Comparison of ENCODE assay signal across 8 cellular contexts in the genomic region with DNA sequence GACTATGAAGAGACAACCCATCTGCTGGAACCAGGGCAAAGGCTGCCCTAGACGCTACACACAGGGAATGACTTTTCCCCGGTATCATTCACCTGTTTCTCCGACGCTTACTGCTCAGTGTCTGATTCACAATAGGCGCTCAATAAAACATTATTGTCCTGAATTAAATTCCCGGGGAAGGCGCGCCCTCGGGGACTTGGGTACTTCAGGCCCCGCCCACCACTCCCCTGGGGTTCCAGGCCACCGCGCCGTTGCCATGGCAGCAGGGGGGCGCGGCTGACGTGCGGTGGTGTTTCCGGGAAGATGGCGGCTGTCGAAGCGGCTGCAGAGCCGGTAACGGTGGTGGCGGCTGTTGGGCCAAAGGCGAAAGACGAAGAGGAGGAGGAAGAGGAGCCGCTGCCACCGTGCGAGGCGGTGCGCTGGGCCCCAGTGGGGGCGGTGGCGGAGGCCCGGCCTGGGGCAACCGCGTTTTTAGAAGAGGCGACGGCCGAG. TPM values are rescaled to one million over a fixed set of nuclear protein-coding genes. Genes with fewer than 3 reads are reported as not detected.
DNase-seq lines count a peak whose midpoint lies in the region; ATAC-seq and TF ChIP-seq lines count a peak whose summit lies in the region.

Gene RUNDC1, plus strand, starts transcription at position 292 of the 492 bp plus-strand sequence. Its CDS starts 12 bp downstream, at position 304.

- DNase-seq in Caco-2 (peak; percentile 91 to 94), RKO (ENCODE audit: low spot score) (peak; percentile 87), fibroblast of pulmonary artery (ENCODE audit: low read depth) (peak; percentile 82)
- DNase-seq in stimulated activated naive CD8-positive, alpha-beta T cell treated with anti-CD3 and anti-CD28 coated beads, Interleukin-15, Interleukin-2, amounts not matched to agents 100 U/mL and 50 U/mL, for 24 hours: peak; percentile 95

- H3K27ac Mint-ChIP-seq in Caco-2 (ENCODE audit: unreplicated experiment) (peak within 1 kb of the TSS; percentile 96), nephron (peak within 1 kb of the TSS; percentile 78 to 89 (median 83))
- peak within 1 kb of the TSS; percentile 95 for H3K27ac Mint-ChIP-seq in activated T-helper 17 cell treated with anti-CD3 and anti-CD28 coated beads, Interleukin-2, amount 50 U/mL, for 72 hours

- ATAC-seq in GM21528 (IDR thresholded peaks at IDR 0.05; ENCODE audit: low FRiP score, unreplicated experiment): peak; percentile 47
- peak; percentile 88 for ATAC-seq in activated T-helper 17 cell treated with anti-CD3 and anti-CD28 coated beads, Interleukin-2, amount 50 U/mL, for 72 hours (replicated peaks)
- peak; percentile 76 for ATAC-seq in stimulated activated naive CD8-positive, alpha-beta T cell treated with anti-CD3 and anti-CD28 coated beads, Interleukin-15, Interleukin-2, amounts not matched to agents 100 U/mL and 50 U/mL, for 24 hours

- TF ChIP-seq CTCF in Caco-2 (IDR thresholded peaks at IDR 0.05; ENCODE audit: insufficient read depth in 1 of 2, low read depth in 1 of 2, low read length in 1 of 2, severe bottlenecking in 1 of 2, unreplicated experiment in 1 of 2): no peak
- no peak for TF ChIP-seq CTCF in fibroblast of pulmonary artery (IDR thresholded peaks at IDR 0.05; ENCODE audit: low read length, missing control alignments)
- TF ChIP-seq CTCF in nephron (IDR thresholded peaks at IDR 0.05; ENCODE audit: unreplicated experiment in 3 of 3): no peak

- H3K36me3 ChIP-seq in Caco-2 (ENCODE audit: control insufficient read depth, insufficient read depth, low read length) (no peaks in the 10 kb centered on the region), KOPT-K1 (ENCODE audit: insufficient read depth, low read length) (peaks cover 33% of the 10 kb centered on the region)

- H3K27me3 Mint-ChIP-seq in Caco-2 (ENCODE audit: insufficient read depth, unreplicated experiment) (no peaks in the 10 kb centered on the region), nephron (ENCODE audit: low read depth) (no peaks in the 10 kb centered on the region)
- H3K27me3 Mint-ChIP-seq in activated T-helper 17 cell treated with anti-CD3 and anti-CD28 coated beads, Interleukin-2, amount 50 U/mL, for 72 hours: no peaks in the 10 kb centered on the region

- H3K9me3 Mint-ChIP-seq in Caco-2 (ENCODE audit: unreplicated experiment) (peaks cover 13% of the 10 kb centered on the region), nephron (no peaks in the 10 kb centered on the region)
- no peaks in the 10 kb centered on the region for H3K9me3 Mint-ChIP-seq in activated T-helper 17 cell treated with anti-CD3 and anti-CD28 coated beads, Interleukin-2, amount 50 U/mL, for 72 hours

- peaks cover 41% of the 10 kb centered on the region for H3K36me3 Mint-ChIP-seq in Caco-2 (ENCODE audit: insufficient read depth, unreplicated experiment)
- H3K36me3 Mint-ChIP-seq in activated T-helper 17 cell treated with anti-CD3 and anti-CD28 coated beads, Interleukin-2, amount 50 U/mL, for 72 hours (ENCODE audit: low read depth): peaks cover 52% of the 10 kb centered on the region
- peaks cover 11% of the 10 kb centered on the region for H3K36me3 Mint-ChIP-seq in nephron (ENCODE audit: low read depth)

- H3K4me3 ChIP-seq in Caco-2 (ENCODE audit: low read depth, low read length) (peak within 1 kb of the TSS; percentile 100), fibroblast of pulmonary artery (replicated peaks; ENCODE audit: low read depth, low read length) (peak within 1 kb of the TSS; percentile 84)

- POLR2A ChIA-PET in Caco-2 (lab: Charles Lee): interaction anchor here (1.0 to 2.7 kb wide), 2 partner anchors 18 to 156 kb away, joined by 4 to 21 read pairs; partner anchors contain the start of genes BECN1 and RPL27

- H3K4me1 ChIP-seq in Caco-2: peaks cover 7% of the 10 kb centered on the region; the same call in 1 of the 2 replicates

- H3K27me3 ChIP-seq in Caco-2 (replicated peaks; ENCODE audit: control insufficient read depth, insufficient read depth, low read length): no peaks in the 10 kb centered on the region

- H3K27ac ChIP-seq in KOPT-K1 (ENCODE audit: low read depth, low read length, poor library complexity, severe bottlenecking): peak within 1 kb of the TSS; percentile 78

- H3K4me1 Mint-ChIP-seq in Caco-2 (ENCODE audit: low read depth, unreplicated experiment) (peaks cover 12% of the 10 kb centered on the region), nephron (peaks cover 25% of the 10 kb centered on the region)
- H3K4me1 Mint-ChIP-seq in activated T-helper 17 cell treated with anti-CD3 and anti-CD28 coated beads, Interleukin-2, amount 50 U/mL, for 72 hours: peaks cover 17% of the 10 kb centered on the region

- H3K4me3 Mint-ChIP-seq in Caco-2 (ENCODE audit: unreplicated experiment) (peak within 1 kb of the TSS; percentile 100), nephron (peak within 1 kb of the TSS; percentile 95 to 98 (median 97))
- peak within 1 kb of the TSS; percentile 93 for H3K4me3 Mint-ChIP-seq in activated T-helper 17 cell treated with anti-CD3 and anti-CD28 coated beads, Interleukin-2, amount 50 U/mL, for 72 hours

- CTCF ChIA-PET in Caco-2 (lab: Charles Lee): no interaction called here

- no TSS peak for BruUV-seq in Caco-2 (replicated peaks; lab: Mats Ljungman, UMichigan)

- intact Hi-C loops in Caco-2 (cut with micrococcal nuclease; ENCODE audit: unreplicated experiment): loop anchor here (1.0 to 2.0 kb wide), 3 partner anchors 16 to 47 kb away; partner anchors contain the start of genes AARSD1 and RPL27

- no peaks in the 10 kb centered on the region for H3K9me3 ChIP-seq in Caco-2
- no peaks in the 10 kb centered on the region for H3K9me3 ChIP-seq in KOPT-K1 (ENCODE audit: insufficient read depth, low read length, poor library complexity, severe bottlenecking)

RNA-seq across cellular contexts. Expression of gene RUNDC1, which starts in this region (rescaled TPM):
- total RNA-seq in Caco-2 (2022): 17.6 and 18.2 TPM in 2 replicates
- total RNA-seq in activated T-helper 17 cell treated with anti-CD3 and anti-CD28 coated beads, Interleukin-2, amount 50 U/mL, for 72 hours: 10 to 100 TPM; 15.7 to 21.9 TPM

Comparison
In these comparisons a context has a peak if more than half of its experiments do, and no peak if none do; other contexts are left out.
1. Peak in every context shown above with its lines: DNase-seq, ATAC-seq, H3K4me3 ChIP-seq and H3K27ac ChIP-seq.